Comparison of ENCODE assay signal across 15 cellular contexts in genomic region chr9:21432640-21433425, GRCh38. TPM values are rescaled to one million over a fixed set of nuclear protein-coding genes. Genes with fewer than 3 reads are reported as not detected.
DNase-seq lines count a peak whose midpoint lies in the region; ATAC-seq and TF ChIP-seq lines count a peak whose summit lies in the region.
"Had no signal": no experiment of that assay in that cellular context is flagged by ENCODE, and none has a peak within 500 bp of the region (broad histone marks: within the 10 kb centered on the region; RNA-seq: fewer than 3 reads in every experiment).

No MANE protein-coding gene starts in this region.

- no peaks in the 10 kb centered on the region for H3K36me3 Mint-ChIP-seq in naive thymus-derived CD8-positive, alpha-beta T cell

- ATAC-seq in GM19328 (IDR thresholded peaks at IDR 0.05; ENCODE audit: unreplicated experiment) (peak; percentile 49), HG02852 (IDR thresholded peaks at IDR 0.05; ENCODE audit: unreplicated experiment) (peak; percentile 61), HG03520 (IDR thresholded peaks at IDR 0.05; ENCODE audit: unreplicated experiment) (peak; percentile 63)
- ATAC-seq in naive thymus-derived CD8-positive, alpha-beta T cell: no peak

- POLR2A ChIA-PET in naive thymus-derived CD8-positive, alpha-beta T cell (lab: Charles Lee): no interaction called here

- no peak for TF ChIP-seq CTCF in GM12865 (IDR thresholded peaks at IDR 0.05; ENCODE audit: insufficient read depth, low read depth, low read length, missing control alignments)

- no peak overlapping the region for H3K4me3 Mint-ChIP-seq in naive thymus-derived CD8-positive, alpha-beta T cell

- DNase-seq in GM12865 (ENCODE audit: low read depth) (peak; percentile 41), NCI-H82 (lab: John Stamatoyannopoulos, UW) (no peak), HuH-7.5 (ENCODE audit: low spot score) (no peak), NCI-H524 (lab: John Stamatoyannopoulos, UW) (no peak)
- DNase-seq in naive thymus-derived CD8-positive, alpha-beta T cell: no peak
- DNase-seq: activated CD8-positive, alpha-beta memory T cell treated with anti-CD3 and anti-CD28 coated beads, Interleukin-2, amount 50 U/mL, for 48 hours; trophoblast cell had no signal

- no peak overlapping the region for H3K27ac Mint-ChIP-seq in naive thymus-derived CD8-positive, alpha-beta T cell

- H3K4me3 ChIP-seq in GM12865 (ENCODE audit: low read depth, low read length): no peak overlapping the region
- H3K4me3 ChIP-seq: coronary artery, skin epidermis had no signal

- H3K4me1 Mint-ChIP-seq in naive thymus-derived CD8-positive, alpha-beta T cell: peaks cover 0 to 5% (median 0%) of the 10 kb centered on the region in 4 donors

- H3K27me3 Mint-ChIP-seq in naive thymus-derived CD8-positive, alpha-beta T cell: peaks cover 8 to 48% (median 23%) of the 10 kb centered on the region in 5 donors

- H3K9me3 Mint-ChIP-seq in naive thymus-derived CD8-positive, alpha-beta T cell: no peaks in the 10 kb centered on the region

RNA-seq across cellular contexts. Expression of gene IFNA1, which starts 7.4 kb away (rescaled TPM):
- not detected for total RNA-seq in naive thymus-derived CD8-positive, alpha-beta T cell
- not detected for polyA plus RNA-seq in naive thymus-derived CD8-positive, alpha-beta T cell
- total RNA-seq: fibroblast of villous mesenchyme had no signal
- polyA plus RNA-seq: adipose tissue, keratinocyte had no signal

RNA-seq across cellular contexts. Expression of gene IFNA8, which starts 23.9 kb away (rescaled TPM):
- total RNA-seq in naive thymus-derived CD8-positive, alpha-beta T cell: not detected
- not detected for polyA plus RNA-seq in naive thymus-derived CD8-positive, alpha-beta T cell
- total RNA-seq: fibroblast of villous mesenchyme had no signal
- polyA plus RNA-seq: adipose tissue, keratinocyte had no signal

RNA-seq across cellular contexts. Expression of gene IFNA2, which starts 47.6 kb away (rescaled TPM):
- not detected for total RNA-seq in naive thymus-derived CD8-positive, alpha-beta T cell
- polyA plus RNA-seq in naive thymus-derived CD8-positive, alpha-beta T cell: not detected
- total RNA-seq: fibroblast of villous mesenchyme had no signal
- polyA plus RNA-seq: keratinocyte had no signal

RNA-seq across cellular contexts. Expression of gene IFNE, which starts 49.3 kb away (rescaled TPM):
- under 1 TPM; 0.23 to 0.44 TPM for total RNA-seq in naive thymus-derived CD8-positive, alpha-beta T cell
- not detected for polyA plus RNA-seq in naive thymus-derived CD8-positive, alpha-beta T cell
- polyA plus RNA-seq: adipose tissue had no signal

Comparison
In these comparisons a context has a peak if more than half of its experiments do, and no peak if none do; other contexts are left out.
1. ATAC-seq: peak in GM19328 (single experiment), HG02852 (single experiment) and HG03520 (single experiment); none in naive thymus-derived CD8-positive, alpha-beta T cell (0 of 2).